ENCODE assay signal across 10 cellular contexts in the genomic region with DNA sequence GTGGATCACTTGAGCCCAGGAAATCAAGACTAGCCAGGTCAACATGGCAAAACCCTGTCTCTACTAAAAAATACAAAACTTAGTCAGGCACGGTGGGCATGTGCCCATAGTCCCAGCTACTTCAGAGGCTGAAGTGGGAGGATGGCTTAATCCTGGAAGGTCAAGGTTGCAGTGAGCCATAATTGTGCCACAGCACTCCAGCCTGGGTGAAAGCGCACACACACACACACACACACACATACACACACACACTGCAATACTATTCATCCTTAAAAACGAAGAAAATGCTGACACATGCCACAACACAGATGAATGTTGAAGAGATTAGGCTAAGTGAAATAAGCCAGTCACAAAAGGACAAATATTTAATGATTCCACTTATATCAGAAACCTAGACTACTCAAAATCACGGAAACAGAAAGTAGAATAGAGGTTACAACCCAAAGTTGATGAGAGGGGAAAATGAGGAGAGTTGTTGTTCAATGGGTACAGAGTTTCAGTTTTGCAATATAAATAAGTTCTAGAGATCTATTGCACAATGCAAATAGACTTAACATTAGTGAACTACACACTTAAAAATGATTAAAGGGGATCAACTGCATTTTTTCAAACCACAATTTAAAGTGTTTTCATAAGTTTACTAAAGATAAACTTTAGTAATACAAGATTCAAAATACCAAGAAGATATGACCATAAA.
DNase-seq lines count a peak whose midpoint lies in the region; ATAC-seq, FAIRE-seq and TF ChIP-seq lines count a peak whose summit lies in the region.
"Had no signal": no experiment of that assay in that cellular context is flagged by ENCODE, and none has a peak within 500 bp of the region (broad histone marks: within the 10 kb centered on the region; RNA-seq: fewer than 3 reads in every experiment).

No MANE protein-coding gene starts in this region.

- SMC1A ChIA-PET in GM12878 (lab: Charles Lee; ENCODE audit: uncharacterized antibody, unreplicated experiment): interaction anchor here (1.3 kb wide), 1 partner anchor 25 kb away, joined by 3 read pairs; no protein-coding TSS in a partner anchor

- H3K27me3 Mint-ChIP-seq in CD14-positive monocyte (ENCODE audit: low read depth in 3 of 3): peaks cover 0 to 3% (median 0%) of the 10 kb centered on the region in 3 donors

- no peak for TF ChIP-seq EP300 in GM12878 (IDR thresholded peaks at IDR 0.05; ENCODE audit: borderline replicate concordance in 1 of 2, control insufficient read depth in 1 of 2, low read depth in 2 of 2, low read length in 2 of 2)

- H2AFZ ChIP-seq in GM23248 (no peak overlapping the region), GM12878 (ENCODE audit: control insufficient read depth, low read depth, low read length) (no peak overlapping the region)

- peak; percentile 66 for ATAC-seq in GM12878
- peak; percentile 25 for ATAC-seq in mucosa of descending colon

- in situ Hi-C loops in GM23248 (cut with MboI) (no loop called here), GM12878 (cut with MboI) (no loop called here)

- TF ChIP-seq CTCF in CD14-positive monocyte (IDR thresholded peaks at IDR 0.05) (no peak), GM12878 (IDR thresholded peaks at IDR 0.05 in 2 of 3, conservative IDR thresholded peaks at IDR 0.05 in 1 of 3; ENCODE audit: control insufficient read depth in 2 of 3, extremely low read depth in 1 of 3, insufficient read depth in 1 of 3, low read depth in 3 of 3, low read length in 3 of 3) (no peak), mucosa of descending colon (IDR thresholded peaks at IDR 0.05) (no peak)

- H3K36me3 ChIP-seq in GM23248 (ENCODE audit: low read depth): peaks cover 15% of the 10 kb centered on the region; the same call in 1 of the 2 replicates
- peaks cover 0 to 2% of the 10 kb centered on the region in 2 experiments; a peak in 2 of 4 replicates for H3K36me3 ChIP-seq in GM12878 (ENCODE audit: control insufficient read depth in 2 of 2, insufficient read depth in 2 of 2, low read length in 1 of 2)
- no peaks in the 10 kb centered on the region for H3K36me3 ChIP-seq in mucosa of descending colon (ENCODE audit: low read depth)
- H3K36me3 ChIP-seq in effector memory CD4-positive, alpha-beta T cell (ENCODE audit: control insufficient read depth, insufficient read depth, low read length): peaks cover 19% of the 10 kb centered on the region

- peaks cover 0 to 6% (median 3%) of the 10 kb centered on the region in 7 donors for H3K9me3 Mint-ChIP-seq in CD14-positive monocyte

- CTCF ChIA-PET in GM12878 (lab: Yijun Ruan, JAX): interaction anchor here (0.5 kb wide), 1 partner anchor 682 kb away, joined by 3 read pairs; no protein-coding TSS in a partner anchor

- H3K4me1 ChIP-seq in GM23248 (ENCODE audit: insufficient read depth): peaks cover 18% of the 10 kb centered on the region
- peaks cover 3% of the 10 kb centered on the region; the same call in 1 of the 2 replicates for H3K4me1 ChIP-seq in GM12878 (ENCODE audit: control insufficient read depth, insufficient read depth, low read length)
- H3K4me1 ChIP-seq in mucosa of descending colon (ENCODE audit: low read depth): no peaks in the 10 kb centered on the region
- no peaks in the 10 kb centered on the region for H3K4me1 ChIP-seq in effector memory CD4-positive, alpha-beta T cell (ENCODE audit: control insufficient read depth, insufficient read depth, low read length, poor library complexity, severe bottlenecking)

- peaks cover 31 to 45% of the 10 kb centered on the region in 2 donors for H3K36me3 Mint-ChIP-seq in CD14-positive monocyte

- intact Hi-C loops in CD14-positive monocyte (cut with micrococcal nuclease): no loop called here
- intact Hi-C loops in GM12878 (cut with micrococcal nuclease; ENCODE audit: unreplicated experiment): no loop called here
- intact Hi-C loops in mucosa of descending colon (cut with DNase I, micrococcal nuclease): no loop called here

- no peak overlapping the region for H3K4me3 ChIP-seq in GM23248
- no peak overlapping the region for H3K4me3 ChIP-seq in GM12878
- H3K4me3 ChIP-seq in mucosa of descending colon: no peak overlapping the region
- H3K4me3 ChIP-seq in effector memory CD4-positive, alpha-beta T cell (ENCODE audit: insufficient read depth, low read depth, low read length, poor library complexity, severe bottlenecking): no peak overlapping the region

- 63 to 72% methylated on average over 4 of the region's 4 CpGs for WGBS in GM23248 (ENCODE audit: low coverage in 1 of 2, low lambda C conversion rate in 2 of 2, missing lambda C conversion rate in 2 of 2), 2 experiments
- 78% methylated on average over 4 of the region's 4 CpGs for whole genome bisulfite sequencing in GM12878 (ENCODE audit: insufficient coverage, insufficient replicate concordance, low lambda C conversion rate, missing lambda C conversion rate)

- peak; percentile 23 for FAIRE-seq in GM12878 (lab: Jason Lieb, UNC)

- peaks cover 15% of the 10 kb centered on the region; the same call in 1 of the 2 replicates for H3F3A ChIP-seq in GM23248 (ENCODE audit: insufficient read depth)

- no peak for TF ChIP-seq POLR2A in GM12878 (IDR thresholded peaks at IDR 0.05; ENCODE audit: low read depth, low read length)

- H3K9ac ChIP-seq in GM23248: no peak overlapping the region
- H3K9ac ChIP-seq in GM12878 (ENCODE audit: control insufficient read depth, insufficient read depth, low read length): no peak overlapping the region

- POLR2A ChIA-PET in GM12878 (lab: Charles Lee): no interaction called here

- peaks cover 98% of the 10 kb centered on the region for H3K79me2 ChIP-seq in GM23248 (ENCODE audit: insufficient read depth)
- peaks cover 11% of the 10 kb centered on the region for H3K79me2 ChIP-seq in GM12878 (ENCODE audit: control insufficient read depth, insufficient read depth, low read length)

- no peak overlapping the region for H3K4me2 ChIP-seq in GM23248 (ENCODE audit: unreplicated experiment)
- H3K4me2 ChIP-seq in GM12878 (ENCODE audit: control insufficient read depth, insufficient read depth): 0 out of 2 replicates have a peak overlapping the region, but pooled peaks have one; percentile 35

- H3K4me1 Mint-ChIP-seq in CD14-positive monocyte: peaks cover 35% of the 10 kb centered on the region

- H3K9me3 ChIP-seq in GM23248 (ENCODE audit: low read depth) (no peaks in the 10 kb centered on the region), GM12878 (replicated peaks; ENCODE audit: control insufficient read depth, insufficient read depth, low read length) (peaks cover 3% of the 10 kb centered on the region; the same call in 2 of the 3 replicates), mucosa of descending colon (peaks cover 12% of the 10 kb centered on the region)
- no peaks in the 10 kb centered on the region for H3K9me3 ChIP-seq in effector memory CD4-positive, alpha-beta T cell (ENCODE audit: control insufficient read depth, low read length)

- H3K27ac ChIP-seq in GM23248 (peak overlapping the region; percentile 14), GM12878 (ENCODE audit: control insufficient read depth, insufficient read depth) (peak overlapping the region; percentile 20; the same call in 1 of the 2 replicates), caudate nucleus (ENCODE audit: low read depth, low read length) (no peak overlapping the region)
- H3K27ac ChIP-seq in effector memory CD4-positive, alpha-beta T cell (ENCODE audit: insufficient read depth, low read length, poor library complexity, severe bottlenecking): no peak overlapping the region

- DNase-seq in CD14-positive monocyte (ENCODE audit: low spot score): no peak
- DNase-seq in GM23248: peak; percentile 32
- no peak for DNase-seq in GM12878 (ENCODE audit: low read depth, low spot score)
- DNase-seq in mucosa of descending colon: no peak
- no peak for DNase-seq in SW 1271 (lab: John Stamatoyannopoulos, UW)
- no peak for DNase-seq in caudate nucleus (lab: John Stamatoyannopoulos, UW)
- DNase-seq in NCI-H146 (lab: John Stamatoyannopoulos, UW): no peak
- no peak for DNase-seq in effector memory CD4-positive, alpha-beta T cell
- DNase-seq: NCI-H82, nucleus accumbens had no signal

- H3K27ac Mint-ChIP-seq in CD14-positive monocyte: peak overlapping the region in 6 of 7 donors; percentile 11 to 89 (median 77)

- peaks cover 9% of the 10 kb centered on the region; the same call in 1 of the 2 replicates for H4K20me1 ChIP-seq in GM23248 (ENCODE audit: insufficient read depth)
- H4K20me1 ChIP-seq in GM12878 (ENCODE audit: control insufficient read depth, insufficient read depth): no peaks in the 10 kb centered on the region

- TF ChIP-seq RAD21 in GM12878 (IDR thresholded peaks at IDR 0.05; ENCODE audit: insufficient read depth, low read depth, low read length): no peak

- RAD21 ChIA-PET in GM12878 (lab: Charles Lee; ENCODE audit: unreplicated experiment): no interaction called here

- peak overlapping the region; percentile 18 to 73 for H3K4me3 Mint-ChIP-seq in CD14-positive monocyte

- H3K27me3 ChIP-seq in GM23248 (replicated peaks; ENCODE audit: insufficient read depth): no peaks in the 10 kb centered on the region
- no peaks in the 10 kb centered on the region for H3K27me3 ChIP-seq in GM12878 (replicated peaks in 1 of 2; ENCODE audit: control insufficient read depth in 2 of 2, insufficient read depth in 2 of 2, low read length in 1 of 2)
- no peaks in the 10 kb centered on the region for H3K27me3 ChIP-seq in effector memory CD4-positive, alpha-beta T cell (replicated peaks; ENCODE audit: control insufficient read depth, insufficient read depth, low read length, poor library complexity, severe bottlenecking)

- no peaks in the 10 kb centered on the region for H3K9me2 ChIP-seq in GM23248 (ENCODE audit: insufficient read depth)

- no TSS peak for BruUV-seq in GM12878 (replicated peaks; lab: Mats Ljungman, UMichigan)

TF ChIP-seq in GM12878, 131 proteins besides CTCF, POLR2A, EP300 and RAD21:
- TF ChIP-seq ZZZ3 (IDR thresholded peaks at IDR 0.05; ENCODE audit: control insufficient read depth, insufficient read length, low read depth) (no peak), RCOR1 (conservative IDR thresholded peaks at IDR 0.05; ENCODE audit: low read depth, low read length) (no peak), POLR2AphosphoS2 (IDR thresholded peaks at IDR 0.05; ENCODE audit: low read depth, low read length) (no peak), CHD1 (IDR thresholded peaks at IDR 0.05; ENCODE audit: low read depth, low read length) (no peak), BMI1 (IDR thresholded peaks at IDR 0.05; ENCODE audit: borderline replicate concordance) (no peak), ZNF24 (IDR thresholded peaks at IDR 0.05) (no peak)
- TF ChIP-seq, protein P1, sequence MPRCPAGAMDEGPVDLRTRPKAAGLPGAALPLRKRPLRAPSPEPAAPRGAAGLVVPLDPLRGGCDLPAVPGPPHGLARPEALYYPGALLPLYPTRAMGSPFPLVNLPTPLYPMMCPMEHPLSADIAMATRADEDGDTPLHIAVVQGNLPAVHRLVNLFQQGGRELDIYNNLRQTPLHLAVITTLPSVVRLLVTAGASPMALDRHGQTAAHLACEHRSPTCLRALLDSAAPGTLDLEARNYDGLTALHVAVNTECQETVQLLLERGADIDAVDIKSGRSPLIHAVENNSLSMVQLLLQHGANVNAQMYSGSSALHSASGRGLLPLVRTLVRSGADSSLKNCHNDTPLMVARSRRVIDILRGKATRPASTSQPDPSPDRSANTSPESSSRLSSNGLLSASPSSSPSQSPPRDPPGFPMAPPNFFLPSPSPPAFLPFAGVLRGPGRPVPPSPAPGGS (IDR thresholded peaks at IDR 0.05; ENCODE audit: borderline replicate concordance, insufficient read depth, low read depth, low read length, poor library complexity, severe bottlenecking): no peak

Comparison
In these comparisons a context has a peak if more than half of its experiments do, and no peak if none do; other contexts are left out.
1. H3K27ac ChIP-seq: peak in GM23248 (single experiment) and GM12878 (single experiment); none in caudate nucleus (single experiment) and effector memory CD4-positive, alpha-beta T cell (single experiment).